Comparison of ENCODE assay signal across 8 cellular contexts in the genomic region with DNA sequence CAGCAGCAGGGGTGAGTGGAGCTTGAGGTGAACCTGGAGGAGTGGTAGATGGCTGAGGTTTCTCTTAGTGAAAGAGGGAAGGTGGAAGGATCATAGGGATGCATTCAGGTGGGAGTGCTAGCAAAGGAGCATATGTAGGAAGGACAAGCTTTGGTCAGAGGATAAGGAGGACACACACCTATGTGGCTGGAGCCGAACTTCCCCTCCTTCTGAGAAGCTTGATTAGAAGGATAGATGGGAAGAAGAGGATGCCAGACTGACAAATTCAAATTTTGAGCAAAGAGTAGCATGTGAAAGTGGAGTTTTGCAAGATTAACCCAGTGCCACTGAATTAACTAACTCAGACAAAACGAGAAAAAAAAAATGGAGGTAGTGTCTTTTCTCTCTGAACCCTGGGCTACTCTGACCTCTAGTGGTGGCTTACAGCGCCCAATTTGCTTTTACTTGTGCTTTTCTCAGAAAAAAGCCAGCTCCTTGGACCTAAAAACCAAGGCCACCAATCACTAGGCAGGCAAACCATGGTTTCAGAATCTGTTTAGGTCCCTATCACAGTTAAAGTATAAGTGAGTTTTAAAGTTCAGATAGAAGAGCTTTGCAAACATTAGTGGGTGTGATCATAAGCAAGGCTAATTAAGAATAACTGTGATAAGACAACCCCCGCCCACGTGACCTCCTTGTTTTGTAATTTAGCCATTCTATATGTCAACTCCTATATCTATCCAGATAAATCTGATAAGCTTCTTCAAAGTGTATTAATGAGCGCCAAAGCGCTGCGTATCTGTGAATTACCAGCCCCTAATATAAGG. TPM values are rescaled to one million over a fixed set of nuclear protein-coding genes. Genes with fewer than 3 reads are reported as not detected.
DNase-seq lines count a peak whose midpoint lies in the region; ATAC-seq and TF ChIP-seq lines count a peak whose summit lies in the region.

No MANE protein-coding gene starts in this region.

- H3K9ac ChIP-seq in skeletal muscle satellite cell (ENCODE audit: low read depth, low read length): peak overlapping the region; percentile 51

- peaks cover 0 to 49% of the 10 kb centered on the region in 2 donors for H3K4me1 ChIP-seq in right atrium auricular region
- H3K4me1 ChIP-seq in skeletal muscle satellite cell (ENCODE audit: control insufficient read depth, insufficient read depth, low read length): peaks cover 53% of the 10 kb centered on the region

- H3K4me3 ChIP-seq in right atrium auricular region (no peak overlapping the region), skeletal muscle satellite cell (ENCODE audit: low read length) (no peak overlapping the region)

- DNase-seq in NCI-H1092 (lab: John Stamatoyannopoulos, UW) (peak; percentile 63), SW 1271 (lab: John Stamatoyannopoulos, UW) (peak; percentile 55 to 91), right atrium auricular region (ENCODE audit: low spot score) (no peak)
- peak; percentile 54 for DNase-seq in activated naive CD8-positive, alpha-beta T cell treated with anti-CD3 and anti-CD28 coated beads, Interleukin-2, amount 50 U/mL, for 16 hours (ENCODE audit: low read depth, low spot score)

- no peak overlapping the region for H3K27ac ChIP-seq in right atrium auricular region

- H3K36me3 ChIP-seq in right atrium auricular region: peaks cover 56% of the 10 kb centered on the region
- H3K36me3 ChIP-seq in skeletal muscle satellite cell (ENCODE audit: insufficient read depth, low read length): peaks cover 85% of the 10 kb centered on the region

- peak; percentile 84 for TF ChIP-seq CTCF in GM12873 (IDR thresholded peaks at IDR 0.05; ENCODE audit: insufficient read depth, low read depth, low read length, missing control alignments)
- TF ChIP-seq CTCF in right atrium auricular region (IDR thresholded peaks at IDR 0.05): peak; percentile 61 to 83

- no peak for ATAC-seq in GM21576 (IDR thresholded peaks at IDR 0.05; ENCODE audit: unreplicated experiment)
- ATAC-seq in HG02938 (IDR thresholded peaks at IDR 0.05; ENCODE audit: unreplicated experiment): no peak

- H3K27me3 ChIP-seq in right atrium auricular region (no peaks in the 10 kb centered on the region), skeletal muscle satellite cell (ENCODE audit: control insufficient read depth, insufficient read depth, low read length) (no peaks in the 10 kb centered on the region)

- H3K4me2 ChIP-seq in skeletal muscle satellite cell (ENCODE audit: low read length): peak overlapping the region; percentile 30

- H3K9me3 ChIP-seq in right atrium auricular region (no peaks in the 10 kb centered on the region), skeletal muscle satellite cell (replicated peaks; ENCODE audit: low read length) (no peaks in the 10 kb centered on the region)

RNA-seq across cellular contexts. Expression of gene EMP1, which starts 15.5 kb away (rescaled TPM):
- total RNA-seq in right atrium auricular region: 100 to 1,000 TPM; 188 to 208 TPM
- 216 and 411 TPM in 2 replicates for total RNA-seq in skeletal muscle satellite cell (2012; rRNA removed)
